5 cellular contexts compared by ENCODE assay signal in the genomic region with DNA sequence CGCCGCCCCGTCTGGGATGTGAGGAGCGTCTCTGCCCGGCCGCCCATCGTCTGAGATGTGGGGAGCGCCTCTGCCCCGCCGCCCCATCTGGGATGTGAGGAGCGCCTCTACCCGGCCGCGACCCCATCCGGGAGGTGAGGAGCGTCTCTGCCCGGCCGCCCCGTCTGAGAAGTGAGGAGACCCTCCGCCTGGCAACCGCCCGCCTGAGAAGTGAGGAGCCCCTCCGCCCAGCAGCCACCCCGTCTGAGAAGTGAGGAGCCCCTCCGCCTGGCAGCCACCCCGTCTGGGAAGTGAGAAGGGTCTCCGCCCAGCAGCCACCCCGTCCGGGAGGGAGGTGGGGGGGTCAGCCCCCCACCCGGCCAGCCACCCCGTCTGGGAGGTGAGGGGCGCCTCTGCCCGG. TPM values are rescaled to one million over a fixed set of nuclear protein-coding genes. Genes with fewer than 3 reads are reported as not detected.
DNase-seq lines count a peak whose midpoint lies in the region; TF ChIP-seq lines count a peak whose summit lies in the region.
"Not testable (repeated sequence)": the region's sequence is repeated elsewhere in the genome, so short reads cannot be mapped to it uniquely, and the experiment has no call there.
"Had no signal": no experiment of that assay in that cellular context is flagged by ENCODE, and none has a peak within 500 bp of the region (broad histone marks: within the 10 kb centered on the region; RNA-seq: fewer than 3 reads in every experiment).

No MANE protein-coding gene starts in this region.

- intact Hi-C loops in activated CD4-positive, alpha-beta T cell treated with anti-CD3 and anti-CD28 coated beads, Interleukin-2, amount 10 ng/mL, durations not matched to agents 24 days and 14 days (cut with micrococcal nuclease): not testable (repeated sequence)

- not testable (repeated sequence) for H3K36me3 Mint-ChIP-seq in activated CD4-positive, alpha-beta T cell treated with anti-CD3 and anti-CD28 coated beads, Interleukin-2, amount 10 ng/mL, durations not matched to agents 24 days and 14 days (ENCODE audit: low read depth); osteocyte (ENCODE audit: unreplicated experiment)

- peaks cover 13% of the 10 kb centered on the region for H3K9me3 Mint-ChIP-seq in activated CD4-positive, alpha-beta T cell treated with anti-CD3 and anti-CD28 coated beads, Interleukin-2, amount 10 ng/mL, durations not matched to agents 24 days and 14 days
- not testable (repeated sequence) for H3K9me3 Mint-ChIP-seq in osteocyte (ENCODE audit: unreplicated experiment)

- not testable (repeated sequence) for TF ChIP-seq CTCF in osteocyte (IDR thresholded peaks at IDR 0.05)

- H3K4me1 Mint-ChIP-seq in activated CD4-positive, alpha-beta T cell treated with anti-CD3 and anti-CD28 coated beads, Interleukin-2, amount 10 ng/mL, durations not matched to agents 24 days and 14 days; osteocyte (ENCODE audit: unreplicated experiment): not testable (repeated sequence)

- peak; percentile 11 for DNase-seq in activated CD4-positive, alpha-beta T cell treated with anti-CD3 and anti-CD28 coated beads, Interleukin-2, amount 10 ng/mL, durations not matched to agents 24 days and 14 days
- DNase-seq in mesenteric fat pad (ENCODE audit: low spot score) (peak; percentile 49), osteocyte (ENCODE audit: extremely low spot score, unreplicated experiment) (peak; percentile 82)

- not testable (repeated sequence) for H3K4me3 Mint-ChIP-seq in activated CD4-positive, alpha-beta T cell treated with anti-CD3 and anti-CD28 coated beads, Interleukin-2, amount 10 ng/mL, durations not matched to agents 24 days and 14 days; osteocyte (ENCODE audit: unreplicated experiment)

- H3K27me3 Mint-ChIP-seq in activated CD4-positive, alpha-beta T cell treated with anti-CD3 and anti-CD28 coated beads, Interleukin-2, amount 10 ng/mL, durations not matched to agents 24 days and 14 days: peaks cover 19% of the 10 kb centered on the region
- H3K27me3 Mint-ChIP-seq in osteocyte (ENCODE audit: unreplicated experiment): peaks cover 30% of the 10 kb centered on the region

- H3K27ac Mint-ChIP-seq in activated CD4-positive, alpha-beta T cell treated with anti-CD3 and anti-CD28 coated beads, Interleukin-2, amount 10 ng/mL, durations not matched to agents 24 days and 14 days; osteocyte (ENCODE audit: unreplicated experiment): not testable (repeated sequence)

RNA-seq across cellular contexts. Expression of a gene that starts 36.9 kb away (rescaled TPM):
- 2.9 and 3.0 TPM in 2 replicates for total RNA-seq in activated CD4-positive, alpha-beta T cell treated with anti-CD3 and anti-CD28 coated beads, Interleukin-2, amount 10 ng/mL, durations not matched to agents 24 days and 14 days
- 8.1 TPM for total RNA-seq in mesenteric fat pad
- total RNA-seq in osteocyte: 0.21 and 0.24 TPM in 2 replicates

RNA-seq across cellular contexts. Expression of a gene that starts 56.8 kb away (rescaled TPM):
- 6.2 and 7.0 TPM in 2 replicates for total RNA-seq in activated CD4-positive, alpha-beta T cell treated with anti-CD3 and anti-CD28 coated beads, Interleukin-2, amount 10 ng/mL, durations not matched to agents 24 days and 14 days
- total RNA-seq in mesenteric fat pad (4.7 TPM), osteocyte (0.08 and 0.30 TPM in 2 replicates)
- total RNA-seq: Caco-2, Calu3 had no signal

RNA-seq across cellular contexts. Expression of a gene that starts 59.6 kb away (rescaled TPM):
- total RNA-seq in activated CD4-positive, alpha-beta T cell treated with anti-CD3 and anti-CD28 coated beads, Interleukin-2, amount 10 ng/mL, durations not matched to agents 24 days and 14 days: 32.5 and 35.3 TPM in 2 replicates
- total RNA-seq in mesenteric fat pad (20.5 TPM), osteocyte (14.2 and 17.3 TPM in 2 replicates)

Comparison
In these comparisons a context has a peak if more than half of its experiments do, and no peak if none do; other contexts are left out.
1. DNase-seq: peak in every context shown above with its lines; median percentile 82 in osteocyte; 49 in mesenteric fat pad; 11 in activated CD4-positive, alpha-beta T cell treated with anti-CD3 and anti-CD28 coated beads, Interleukin-2, amount 10 ng/mL, durations not matched to agents 24 days and 14 days.